Comparison of ENCODE assay signal across 7 cellular contexts in the genomic region with DNA sequence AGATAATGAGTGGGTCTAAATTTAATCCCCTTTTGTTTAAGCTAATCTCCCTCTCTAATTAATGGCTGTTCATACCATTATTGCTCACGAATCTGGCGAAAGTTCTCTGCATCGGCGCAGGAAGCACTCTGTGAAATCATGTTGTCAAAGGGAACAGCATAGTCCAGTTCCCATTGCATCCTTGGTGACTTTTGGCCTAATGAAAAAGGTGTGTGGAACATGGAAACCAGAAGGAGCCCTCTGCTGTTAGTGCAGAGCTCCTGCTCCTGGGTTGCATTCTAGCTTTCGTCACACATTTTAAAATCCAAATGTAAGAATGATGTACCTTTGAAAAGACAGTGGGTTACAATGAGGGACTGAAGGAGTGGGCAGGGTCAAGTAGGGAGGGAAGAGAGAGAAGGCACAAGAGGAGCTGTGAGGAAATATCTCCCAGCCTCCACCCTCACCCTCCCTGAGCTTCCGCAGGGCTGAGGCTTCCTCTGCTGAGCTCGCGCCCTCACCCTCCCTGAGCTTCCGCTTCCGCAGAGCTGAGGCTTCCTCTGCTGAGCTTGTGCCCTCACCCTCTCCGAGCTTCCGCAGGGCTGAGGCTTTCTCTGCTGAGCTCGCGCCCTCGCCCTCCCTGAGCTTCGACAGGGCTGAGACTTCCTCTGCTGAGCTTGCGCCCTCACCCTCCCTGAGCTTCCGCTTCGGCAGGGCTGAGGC.
DNase-seq lines count a peak whose midpoint lies in the region; TF ChIP-seq lines count a peak whose summit lies in the region.
"Not testable (repeated sequence)": the region's sequence is repeated elsewhere in the genome, so short reads cannot be mapped to it uniquely, and the experiment has no call there.

No MANE protein-coding gene starts in this region.

- H3K18ac ChIP-seq in neuronal stem cell (ENCODE audit: low read length), result not testable (repeated sequence)

- peaks cover 89% of the 10 kb centered on the region for H3K9me3 ChIP-seq in HUES6 (ENCODE audit: control insufficient read depth, insufficient read depth, low read depth, low read length)
- peaks cover 0 to 23% of the 10 kb centered on the region in 2 donors for H3K9me3 ChIP-seq in neuronal stem cell (replicated peaks in 1 of 2; ENCODE audit: control insufficient read depth in 2 of 2, insufficient read depth in 1 of 2, low read depth in 1 of 2, low read length in 2 of 2)
- not testable (repeated sequence) for H3K9me3 ChIP-seq in vagina

- not testable (repeated sequence) for H2BK120ac ChIP-seq in neuronal stem cell (ENCODE audit: low read depth, low read length)

- no CpG with 5 or more reads among the region's 19 CpGs for WGBS in neuronal stem cell (ENCODE audit: extremely low coverage in 2 of 2, insufficient read length in 2 of 2, insufficient replicate concordance in 1 of 2), 2 donors

- not testable (repeated sequence) for H2AFZ ChIP-seq in neuronal stem cell (ENCODE audit: low read length)

- not testable (repeated sequence) for H3K79me1 ChIP-seq in neuronal stem cell (ENCODE audit: low read depth, low read length)

- H2BK12ac ChIP-seq in neuronal stem cell (ENCODE audit: low read length), result not testable (repeated sequence)

- intact Hi-C loops in cardiac septum (cut with DNase I); vagina (cut with DNase I): not testable (repeated sequence)

- H3K4me1 ChIP-seq in HUES6 (ENCODE audit: control insufficient read depth, insufficient read depth, low read length); neuronal stem cell (ENCODE audit: control insufficient read depth in 2 of 2, insufficient read depth in 1 of 2, low read depth in 1 of 2, low read length in 2 of 2); vagina: not testable (repeated sequence)

- H3K14ac ChIP-seq in neuronal stem cell (ENCODE audit: low read length), result not testable (repeated sequence)

- not testable (repeated sequence) for H2AK5ac ChIP-seq in neuronal stem cell (ENCODE audit: low read depth, low read length)

- not testable (repeated sequence) for H3K9ac ChIP-seq in HUES6 (ENCODE audit: low read length); neuronal stem cell (ENCODE audit: low read depth, low read length, poor library complexity)

- not testable (repeated sequence) for H3K27ac ChIP-seq in HUES6 (ENCODE audit: low read depth, low read length); neuronal stem cell (replicated peaks; ENCODE audit: low read length); vagina

- H3K23ac ChIP-seq in neuronal stem cell (ENCODE audit: low read depth, low read length, poor library complexity), result peak overlapping the region; percentile 61

- not testable (repeated sequence) for TF ChIP-seq POLR2A in vagina (IDR thresholded peaks at IDR 0.05)

- H4K91ac ChIP-seq in neuronal stem cell (ENCODE audit: low read depth, low read length, poor library complexity), result not testable (repeated sequence)

- not testable (repeated sequence) for H3K36me3 ChIP-seq in HUES6 (ENCODE audit: control insufficient read depth, insufficient read depth, low read length); neuronal stem cell (replicated peaks in 1 of 2; ENCODE audit: control insufficient read depth in 2 of 2, insufficient read depth in 2 of 2, low read length in 2 of 2); vagina

- 0 out of 2 replicates have a peak overlapping the region, but pooled peaks have one; percentile 4 for H3K4me3 ChIP-seq in HUES6 (ENCODE audit: low read depth, low read length)
- not testable (repeated sequence) for H3K4me3 ChIP-seq in neuronal stem cell (ENCODE audit: low read length in 2 of 2); vagina

- H2BK15ac ChIP-seq in neuronal stem cell (ENCODE audit: low read length), result not testable (repeated sequence)

- H3K4me2 ChIP-seq in neuronal stem cell (ENCODE audit: insufficient read depth, low read length, poor library complexity, severe bottlenecking), result not testable (repeated sequence)

- in situ Hi-C loops in SK-MEL-5 (cut with HindIII; ENCODE audit: low pct_unique_long_range_greater_than_20kb, low sequenced_read_pairs), result not testable (repeated sequence)

- DNase-seq in Daoy (ENCODE audit: low read depth), result peak; percentile 81
- peak; percentile 35 for DNase-seq in NCI-H2227 (lab: John Stamatoyannopoulos, UW; ENCODE audit: unreplicated experiment)
- peak; percentile 62 for DNase-seq in SK-MEL-5 (ENCODE audit: low read depth, low spot score)
- DNase-seq in cardiac septum (ENCODE audit: low spot score), result peak; percentile 69
- not testable (repeated sequence) for DNase-seq in neuronal stem cell (ENCODE audit: low spot score)
- peak; percentile 69 to 97 for DNase-seq in vagina (ENCODE audit: extremely low spot score in 2 of 2)

- not testable (repeated sequence) for H3K4ac ChIP-seq in neuronal stem cell (ENCODE audit: low read length)

- not testable (repeated sequence) for H4K8ac ChIP-seq in neuronal stem cell (ENCODE audit: low read depth, low read length)

- not testable (repeated sequence) for H3K27me3 ChIP-seq in HUES6 (ENCODE audit: control insufficient read depth, insufficient read depth, low read length); neuronal stem cell (ENCODE audit: control insufficient read depth in 3 of 3, insufficient read depth in 3 of 3, low read depth in 1 of 3, low read length in 3 of 3); vagina

- TF ChIP-seq CTCF in vagina (IDR thresholded peaks at IDR 0.05), result not testable (repeated sequence)

- not testable (repeated sequence) for H2BK5ac ChIP-seq in neuronal stem cell (ENCODE audit: low read length)
